Comparison of ENCODE assay signal across 1 cellular context in the genomic region with DNA sequence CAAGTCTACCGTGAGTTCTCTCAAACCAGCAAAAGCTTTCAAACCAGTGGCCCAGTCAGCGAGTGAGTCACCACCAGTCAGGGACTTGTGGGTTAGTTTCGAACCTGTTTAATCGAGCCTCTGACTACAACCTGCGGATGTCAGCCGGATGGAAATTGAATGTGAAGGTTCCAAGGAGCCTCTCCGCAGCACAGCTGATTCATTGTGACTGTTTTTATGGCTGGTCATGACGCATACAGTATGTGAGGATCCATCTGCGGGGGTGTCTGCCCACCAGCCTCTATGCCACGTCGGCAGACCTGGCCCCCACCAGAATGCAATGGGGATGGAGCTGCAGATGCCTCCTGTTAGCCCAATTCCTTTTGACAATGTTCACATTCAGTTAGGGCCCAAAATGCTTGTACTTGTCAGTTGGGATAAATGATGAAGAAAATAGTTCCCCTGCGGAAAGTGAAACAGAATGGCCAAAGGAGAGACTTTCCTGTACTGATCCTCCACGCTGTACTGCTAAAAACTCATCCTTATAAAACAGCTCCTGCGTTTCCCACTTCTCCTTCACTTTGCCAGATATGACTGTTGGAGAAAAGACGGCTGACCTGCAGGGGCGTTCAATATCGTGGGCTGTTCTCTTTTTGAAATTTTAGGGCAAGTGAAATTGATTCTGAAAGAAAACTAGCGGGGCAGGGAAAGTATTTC.
TF ChIP-seq lines count a peak whose summit lies in the region.

No MANE protein-coding gene starts in this region.

TF ChIP-seq in WTC11, 78 proteins besides CTCF, POLR2A, EP300 and RAD21 (continued from another document):
- TF ChIP-seq, protein P1, sequence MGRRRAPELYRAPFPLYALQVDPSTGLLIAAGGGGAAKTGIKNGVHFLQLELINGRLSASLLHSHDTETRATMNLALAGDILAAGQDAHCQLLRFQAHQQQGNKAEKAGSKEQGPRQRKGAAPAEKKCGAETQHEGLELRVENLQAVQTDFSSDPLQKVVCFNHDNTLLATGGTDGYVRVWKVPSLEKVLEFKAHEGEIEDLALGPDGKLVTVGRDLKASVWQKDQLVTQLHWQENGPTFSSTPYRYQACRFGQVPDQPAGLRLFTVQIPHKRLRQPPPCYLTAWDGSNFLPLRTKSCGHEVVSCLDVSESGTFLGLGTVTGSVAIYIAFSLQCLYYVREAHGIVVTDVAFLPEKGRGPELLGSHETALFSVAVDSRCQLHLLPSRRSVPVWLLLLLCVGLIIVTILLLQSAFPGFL (CRISPR knock-in tag; IDR thresholded peaks at IDR 0.05; ENCODE audit: borderline replicate concordance) = no peak
- TF ChIP-seq JUN (CRISPR knock-in tag; IDR thresholded peaks at IDR 0.05) (no peak), TCF7 (CRISPR knock-in tag; IDR thresholded peaks at IDR 0.05; ENCODE audit: low read depth) (no peak), FOXJ3 (CRISPR knock-in tag; IDR thresholded peaks at IDR 0.05; ENCODE audit: borderline replicate concordance) (no peak), SMAD4 (CRISPR knock-in tag; IDR thresholded peaks at IDR 0.05) (no peak), MYBL2 (CRISPR knock-in tag; IDR thresholded peaks at IDR 0.05) (no peak), IRF2 (CRISPR knock-in tag; IDR thresholded peaks at IDR 0.05; ENCODE audit: borderline replicate concordance, low read depth) (no peak), NR1H2 (CRISPR knock-in tag; IDR thresholded peaks at IDR 0.05) (no peak), ZBTB21 (CRISPR knock-in tag; IDR thresholded peaks at IDR 0.05; ENCODE audit: borderline replicate concordance) (no peak), HMGA2 (CRISPR knock-in tag; IDR thresholded peaks at IDR 0.05) (no peak)
- TF ChIP-seq, protein P2, sequence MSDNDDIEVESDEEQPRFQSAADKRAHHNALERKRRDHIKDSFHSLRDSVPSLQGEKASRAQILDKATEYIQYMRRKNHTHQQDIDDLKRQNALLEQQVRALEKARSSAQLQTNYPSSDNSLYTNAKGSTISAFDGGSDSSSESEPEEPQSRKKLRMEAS (CRISPR knock-in tag; IDR thresholded peaks at IDR 0.05) = no peak
- TF ChIP-seq, protein P3, sequence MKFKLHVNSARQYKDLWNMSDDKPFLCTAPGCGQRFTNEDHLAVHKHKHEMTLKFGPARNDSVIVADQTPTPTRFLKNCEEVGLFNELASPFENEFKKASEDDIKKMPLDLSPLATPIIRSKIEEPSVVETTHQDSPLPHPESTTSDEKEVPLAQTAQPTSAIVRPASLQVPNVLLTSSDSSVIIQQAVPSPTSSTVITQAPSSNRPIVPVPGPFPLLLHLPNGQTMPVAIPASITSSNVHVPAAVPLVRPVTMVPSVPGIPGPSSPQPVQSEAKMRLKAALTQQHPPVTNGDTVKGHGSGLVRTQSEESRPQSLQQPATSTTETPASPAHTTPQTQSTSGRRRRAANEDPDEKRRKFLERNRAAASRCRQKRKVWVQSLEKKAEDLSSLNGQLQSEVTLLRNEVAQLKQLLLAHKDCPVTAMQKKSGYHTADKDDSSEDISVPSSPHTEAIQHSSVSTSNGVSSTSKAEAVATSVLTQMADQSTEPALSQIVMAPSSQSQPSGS (CRISPR knock-in tag; IDR thresholded peaks at IDR 0.05; ENCODE audit: borderline replicate concordance, low read depth) = no peak
- TF ChIP-seq, protein P4, sequence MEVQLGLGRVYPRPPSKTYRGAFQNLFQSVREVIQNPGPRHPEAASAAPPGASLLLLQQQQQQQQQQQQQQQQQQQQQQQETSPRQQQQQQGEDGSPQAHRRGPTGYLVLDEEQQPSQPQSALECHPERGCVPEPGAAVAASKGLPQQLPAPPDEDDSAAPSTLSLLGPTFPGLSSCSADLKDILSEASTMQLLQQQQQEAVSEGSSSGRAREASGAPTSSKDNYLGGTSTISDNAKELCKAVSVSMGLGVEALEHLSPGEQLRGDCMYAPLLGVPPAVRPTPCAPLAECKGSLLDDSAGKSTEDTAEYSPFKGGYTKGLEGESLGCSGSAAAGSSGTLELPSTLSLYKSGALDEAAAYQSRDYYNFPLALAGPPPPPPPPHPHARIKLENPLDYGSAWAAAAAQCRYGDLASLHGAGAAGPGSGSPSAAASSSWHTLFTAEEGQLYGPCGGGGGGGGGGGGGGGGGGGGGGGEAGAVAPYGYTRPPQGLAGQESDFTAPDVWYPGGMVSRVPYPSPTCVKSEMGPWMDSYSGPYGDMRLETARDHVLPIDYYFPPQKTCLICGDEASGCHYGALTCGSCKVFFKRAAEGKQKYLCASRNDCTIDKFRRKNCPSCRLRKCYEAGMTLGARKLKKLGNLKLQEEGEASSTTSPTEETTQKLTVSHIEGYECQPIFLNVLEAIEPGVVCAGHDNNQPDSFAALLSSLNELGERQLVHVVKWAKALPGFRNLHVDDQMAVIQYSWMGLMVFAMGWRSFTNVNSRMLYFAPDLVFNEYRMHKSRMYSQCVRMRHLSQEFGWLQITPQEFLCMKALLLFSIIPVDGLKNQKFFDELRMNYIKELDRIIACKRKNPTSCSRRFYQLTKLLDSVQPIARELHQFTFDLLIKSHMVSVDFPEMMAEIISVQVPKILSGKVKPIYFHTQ (CRISPR knock-in tag; IDR thresholded peaks at IDR 0.05) = no peak
